ENCODE assay signal across 9 cellular contexts in the genomic region with DNA sequence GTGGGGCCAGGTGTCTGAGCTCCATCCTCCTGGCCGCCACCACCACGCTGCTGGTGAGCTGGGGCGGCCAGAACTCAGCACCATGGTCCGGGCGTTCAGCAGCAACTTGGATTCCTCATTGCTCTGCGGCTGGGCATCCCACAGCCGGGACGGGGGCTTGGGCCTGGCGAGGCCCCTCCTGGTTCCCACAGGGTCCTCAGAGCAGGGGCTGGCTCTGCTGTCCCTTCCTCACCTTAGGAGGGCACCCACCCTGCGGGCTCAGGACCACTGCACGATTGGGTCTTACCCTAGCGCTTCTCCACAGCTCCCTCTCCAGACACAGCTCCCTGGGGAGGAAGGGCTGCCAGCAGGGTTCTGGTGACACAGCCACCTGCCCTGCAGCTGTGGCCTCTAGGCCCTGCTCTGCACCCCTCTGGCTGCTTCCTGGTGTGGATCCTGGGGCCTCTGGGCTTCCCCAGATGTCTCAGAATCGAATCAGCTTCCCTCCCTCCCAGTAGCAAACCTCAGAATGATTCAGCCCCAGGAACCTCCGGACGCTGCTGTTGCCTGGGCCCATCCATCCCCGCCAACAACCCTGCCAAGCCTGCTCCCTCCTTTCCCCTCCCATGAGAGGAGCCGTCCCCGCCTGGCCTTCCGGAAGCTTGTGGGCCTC. TPM values are rescaled to one million over a fixed set of nuclear protein-coding genes. Genes with fewer than 3 reads are reported as not detected.
DNase-seq lines count a peak whose midpoint lies in the region; ATAC-seq, FAIRE-seq and TF ChIP-seq lines count a peak whose summit lies in the region.
"Had no signal": no experiment of that assay in that cellular context is flagged by ENCODE, and none has a peak within 500 bp of the region (broad histone marks: within the 10 kb centered on the region; RNA-seq: fewer than 3 reads in every experiment).

No MANE protein-coding gene starts in this region.

- H3K4me3 ChIP-seq in gastrocnemius medialis = no peak overlapping the region

- in situ Hi-C loops in gastrocnemius medialis (cut with MboI; ENCODE audit: low sequenced_read_pairs in 4 of 4) = no loop called here

- TF ChIP-seq POLR2A in H54 (IDR thresholded peaks at IDR 0.05; ENCODE audit: low read depth, low read length) (peak; percentile 37; the same call in 1 of the 2 replicates), gastrocnemius medialis (IDR thresholded peaks at IDR 0.05) (no peak)

- H3K9me3 ChIP-seq in gastrocnemius medialis = no peaks in the 10 kb centered on the region

- POLR2A ChIA-PET in HEK293T (lab: Yijun Ruan, JAX) = no interaction called here

- peak; percentile 99 for DNase-seq in H54 (ENCODE audit: insufficient read length, low spot score)
- peak; percentile 96 for DNase-seq in RPMI7951 (ENCODE audit: low read depth)
- DNase-seq in glomerular visceral epithelial cell (ENCODE audit: extremely low spot score) = peak; percentile 81
- DNase-seq in gastrocnemius medialis = peak in 1 of 2 donors; percentile 43
- no peak for DNase-seq in NCI-H2196 treated with DMSO at 0.1 percent for 48 hours (lab: John Stamatoyannopoulos, UW; ENCODE audit: unreplicated experiment)
- DNase-seq in HEK293T (ENCODE audit: extremely low spot score) = no peak
- no peak for DNase-seq in NCI-H69 (lab: John Stamatoyannopoulos, UW)

- peaks cover 33 to 42% (median 40%) of the 10 kb centered on the region in 3 donors for H3K27me3 ChIP-seq in gastrocnemius medialis

- H3K27ac ChIP-seq in gastrocnemius medialis = peak overlapping the region in 2 of 4 donors; percentile 38 to 59

- H3K36me3 ChIP-seq in gastrocnemius medialis = no peaks in the 10 kb centered on the region

- intact Hi-C loops in gastrocnemius medialis (cut with DNase I; ENCODE audit: low total_unique reads) = no loop called here

- H3K4me1 ChIP-seq in gastrocnemius medialis = peaks cover 9 to 27% of the 10 kb centered on the region in 2 donors

- FAIRE-seq in H54 (lab: Jason Lieb, UNC) = peak; percentile 66

- no peak for TF ChIP-seq CTCF in gastrocnemius medialis (IDR thresholded peaks at IDR 0.05 in 4 of 5, conservative IDR thresholded peaks at IDR 0.05 in 1 of 5)

- CTCF ChIA-PET in HEK293T (lab: Yijun Ruan, JAX) = no interaction called here

- ATAC-seq in gastrocnemius medialis (peak; percentile 16 to 24), GM19023 (IDR thresholded peaks at IDR 0.05; ENCODE audit: unreplicated experiment) (no peak)

TF ChIP-seq in HEK293T, 16 proteins besides CTCF, POLR2A, EP300 and RAD21:
- TF ChIP-seq L3MBTL2 (conservative IDR thresholded peaks at IDR 0.05) (no peak), HDGF (IDR thresholded peaks at IDR 0.05; ENCODE audit: borderline replicate concordance) (no peak), LEF1 (IDR thresholded peaks at IDR 0.05; ENCODE audit: borderline replicate concordance) (no peak), NFRKB (IDR thresholded peaks at IDR 0.05) (no peak), TARDBP (IDR thresholded peaks at IDR 0.05) (no peak), BHLHE40 (IDR thresholded peaks at IDR 0.05; ENCODE audit: borderline replicate concordance) (no peak), FOXM1 (IDR thresholded peaks at IDR 0.05; ENCODE audit: borderline replicate concordance) (no peak), FOXK2 (IDR thresholded peaks at IDR 0.05) (no peak), ELF4 (IDR thresholded peaks at IDR 0.05) (no peak), ARNT (IDR thresholded peaks at IDR 0.05) (no peak), SUZ12 (IDR thresholded peaks at IDR 0.05) (no peak)
- TF ChIP-seq, protein P1, sequence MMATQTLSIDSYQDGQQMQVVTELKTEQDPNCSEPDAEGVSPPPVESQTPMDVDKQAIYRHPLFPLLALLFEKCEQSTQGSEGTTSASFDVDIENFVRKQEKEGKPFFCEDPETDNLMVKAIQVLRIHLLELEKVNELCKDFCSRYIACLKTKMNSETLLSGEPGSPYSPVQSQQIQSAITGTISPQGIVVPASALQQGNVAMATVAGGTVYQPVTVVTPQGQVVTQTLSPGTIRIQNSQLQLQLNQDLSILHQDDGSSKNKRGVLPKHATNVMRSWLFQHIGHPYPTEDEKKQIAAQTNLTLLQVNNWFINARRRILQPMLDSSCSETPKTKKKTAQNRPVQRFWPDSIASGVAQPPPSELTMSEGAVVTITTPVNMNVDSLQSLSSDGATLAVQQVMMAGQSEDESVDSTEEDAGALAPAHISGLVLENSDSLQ (IDR thresholded peaks at IDR 0.05) = no peak

RNA-seq across cellular contexts. Expression of a gene that starts 25.0 kb away (rescaled TPM):
- not detected in 2 replicates for total RNA-seq in RPMI7951 (2014; rRNA removed; shearing (Covaris generic))
- not detected for total RNA-seq in gastrocnemius medialis
- total RNA-seq: subcutaneous adipose tissue had no signal

Comparison
In these comparisons a context has a peak if more than half of its experiments do, and no peak if none do; other contexts are left out.
1. DNase-seq: peak in H54 (single experiment), RPMI7951 (single experiment) and glomerular visceral epithelial cell (single experiment); none in NCI-H2196 treated with DMSO at 0.1 percent for 48 hours (single experiment), HEK293T (single experiment) and NCI-H69 (single experiment).